10 cellular contexts compared by ENCODE assay signal in genomic region chr19:6238256-6238642, GRCh38. TPM values are rescaled to one million over a fixed set of nuclear protein-coding genes. Genes with fewer than 3 reads are reported as not detected.
A peak's percentile ranks its signal among the peaks of the same experiment; 100 is the strongest.
DNase-seq lines count a peak whose midpoint lies in the region; ATAC-seq, FAIRE-seq and TF ChIP-seq lines count a peak whose summit lies in the region.
"Had no signal": no experiment of that assay in that cellular context is flagged by ENCODE, and none has a peak within 500 bp of the region (broad histone marks: within the 10 kb centered on the region; RNA-seq: fewer than 3 reads in every experiment).

No MANE protein-coding gene starts in this region.

- H3K4me3 ChIP-seq in liver (ENCODE audit: low read depth in 1 of 3, low read length in 3 of 3) (no peak overlapping the region), HepG2 (replicated peaks in 1 of 3; ENCODE audit: insufficient read depth in 1 of 3, low read depth in 2 of 3, low read length in 3 of 3) (no peak overlapping the region), adipocyte (ENCODE audit: low read length) (peak overlapping the region; percentile 36), left lung (no peak overlapping the region), uterus (peak overlapping the region in 1 of 2 donors; percentile 9)

- no peak for DNase-seq in HepG2 (ENCODE audit: low spot score)
- DNase-seq in adipocyte (ENCODE audit: low read depth), result no peak
- DNase-seq in left lung, result no peak
- no peak for DNase-seq in uterus
- DNase-seq in hippocampal formation (lab: John Stamatoyannopoulos, UW), result no peak
- DNase-seq in D721Med (ENCODE audit: insufficient read length, low spot score), result no peak
- DNase-seq in NCI-H2171 (lab: John Stamatoyannopoulos, UW), result no peak
- DNase-seq: Caco-2 had no signal

- ATAC-seq in HepG2 (no peak), left lung (no peak)

- TF ChIP-seq POLR2A in HepG2 (IDR thresholded peaks at IDR 0.05; ENCODE audit: insufficient read depth in 1 of 2, low read depth in 2 of 2, low read length in 2 of 2) (no peak), uterus (IDR thresholded peaks at IDR 0.05) (no peak)

- BruUV-seq in HepG2 (replicated peaks; lab: Mats Ljungman, UMichigan), result no TSS peak

- H3K4me2 ChIP-seq in HepG2 (ENCODE audit: low read depth, low read length), result no peak overlapping the region

- H3K9ac ChIP-seq in liver (ENCODE audit: low read depth in 1 of 2, low read length in 2 of 2) (no peak overlapping the region), HepG2 (ENCODE audit: insufficient read depth, low read depth, low read length) (no peak overlapping the region), adipocyte (ENCODE audit: low read length) (peak overlapping the region; percentile 67)

- H2AFZ ChIP-seq in HepG2 (ENCODE audit: low read length), result no peak overlapping the region

- 79% methylated on average over 6 of the region's 6 CpGs for WGBS in liver
- WGBS in HepG2 (ENCODE audit: low lambda C conversion rate), result 95% methylated on average over 6 of the region's 6 CpGs

- intact Hi-C loops in HepG2 (cut with micrococcal nuclease; ENCODE audit: unreplicated experiment) (no loop called here), left lung (cut with DNase I) (no loop called here), uterus (cut with DNase I; ENCODE audit: low total_unique reads) (loop anchor here (5.0 kb wide), 1 partner anchor 34 kb away; no protein-coding TSS in a partner anchor)

- TF ChIP-seq CTCF in liver (IDR thresholded peaks at IDR 0.05; ENCODE audit: low read depth, low read length, missing input control) (peak; percentile 5), HepG2 (CRISPR knock-in tag; IDR thresholded peaks at IDR 0.05) (no peak), left lung (IDR thresholded peaks at IDR 0.05) (peak in 1 of 2 donors; percentile 32), uterus (IDR thresholded peaks at IDR 0.05) (peak in 1 of 4 experiments; percentile 5), D721Med (IDR thresholded peaks at IDR 0.05; ENCODE audit: insufficient read depth, missing control alignments) (no peak)

- TF ChIP-seq EP300 in HepG2 (IDR thresholded peaks at IDR 0.05; ENCODE audit: low read depth in 2 of 2, low read length in 2 of 2) (no peak), HepG2 (CRISPR knock-in tag; IDR thresholded peaks at IDR 0.05; ENCODE audit: borderline replicate concordance) (no peak)

- TF ChIP-seq RAD21 in liver (IDR thresholded peaks at IDR 0.05), result no peak
- no peak for TF ChIP-seq RAD21 in HepG2 (CRISPR knock-in tag; IDR thresholded peaks at IDR 0.05)

- POLR2A ChIA-PET in HepG2 (lab: Yijun Ruan, JAX), result no interaction called here

- H3K9me3 ChIP-seq in liver (ENCODE audit: control insufficient read depth in 4 of 4, low read length in 3 of 4) (no peaks in the 10 kb centered on the region), HepG2 (ENCODE audit: low read length) (no peaks in the 10 kb centered on the region), adipocyte (ENCODE audit: control insufficient read depth, low read length) (no peaks in the 10 kb centered on the region), left lung (no peaks in the 10 kb centered on the region), uterus (no peaks in the 10 kb centered on the region)
- H3K9me3 ChIP-seq: Caco-2 had no signal

- H3K4me1 ChIP-seq in liver (ENCODE audit: control insufficient read depth in 4 of 4, insufficient read depth in 4 of 4, low read length in 3 of 4) (peaks cover 18 to 58% (median 34%) of the 10 kb centered on the region in 4 donors), HepG2 (ENCODE audit: insufficient read depth, low read length) (peaks cover 36% of the 10 kb centered on the region), adipocyte (ENCODE audit: control insufficient read depth, insufficient read depth, low read length) (peaks cover 33% of the 10 kb centered on the region), left lung (peaks cover 47 to 94% of the 10 kb centered on the region in 2 donors), uterus (peaks cover 13 to 35% of the 10 kb centered on the region in 2 donors)
- H3K4me1 ChIP-seq: Caco-2 had no signal

- H3K36me3 ChIP-seq in liver (ENCODE audit: control insufficient read depth in 4 of 4, insufficient read depth in 3 of 4, low read depth in 1 of 4, low read length in 3 of 4), result peaks cover 0 to 3% (median under 1%) of the 10 kb centered on the region in 4 donors
- H3K36me3 ChIP-seq in HepG2 (replicated peaks in 1 of 2; ENCODE audit: control insufficient read depth in 1 of 2, insufficient read depth in 2 of 2, low read length in 2 of 2), result peaks cover 3 to 4% of the 10 kb centered on the region in 2 experiments; a peak in 2 of 5 replicates
- no peaks in the 10 kb centered on the region for H3K36me3 ChIP-seq in adipocyte (ENCODE audit: control insufficient read depth, insufficient read depth, low read length, severe bottlenecking)
- no peaks in the 10 kb centered on the region for H3K36me3 ChIP-seq in left lung
- H3K36me3 ChIP-seq in uterus, result no peaks in the 10 kb centered on the region

- CTCF ChIA-PET in HepG2 (lab: Yijun Ruan, JAX; ENCODE audit: low intra/inter-chr PET ratio, low total read pairs), result no interaction called here

- peaks cover 44% of the 10 kb centered on the region for H3K79me2 ChIP-seq in HepG2 (ENCODE audit: insufficient read depth, low read length)

- H3K27ac ChIP-seq in liver (ENCODE audit: low read depth in 1 of 2, low read length in 2 of 2) (no peak overlapping the region), HepG2 (ENCODE audit: extremely low read length, insufficient read depth, low read length) (no peak overlapping the region), left lung (peak overlapping the region; percentile 62 to 66), uterus (peak overlapping the region; percentile 79 to 90)
- H3K27ac ChIP-seq: HL-60 had no signal

- FAIRE-seq in HepG2 (lab: Jason Lieb, UNC) (no peak), D721Med (lab: Jason Lieb, UNC) (no peak)

- peaks cover 8% of the 10 kb centered on the region for H4K20me1 ChIP-seq in HepG2 (ENCODE audit: insufficient read depth, low read length)

- in situ Hi-C loops in HepG2 (cut with HindIII; ENCODE audit: extremely low pct_ligation_motif_present, low pct_unique_long_range_greater_than_20kb), result no loop called here

- H3K27me3 ChIP-seq in liver (ENCODE audit: control insufficient read depth in 4 of 4, insufficient read depth in 4 of 4, low read length in 3 of 4), result no peaks in the 10 kb centered on the region
- no peaks in the 10 kb centered on the region for H3K27me3 ChIP-seq in HepG2 (ENCODE audit: control insufficient read depth in 1 of 2, insufficient read depth in 2 of 2, low read length in 2 of 2)
- no peaks in the 10 kb centered on the region for H3K27me3 ChIP-seq in adipocyte (replicated peaks; ENCODE audit: control insufficient read depth, insufficient read depth, low read length)
- no peaks in the 10 kb centered on the region for H3K27me3 ChIP-seq in left lung
- H3K27me3 ChIP-seq in uterus, result no peaks in the 10 kb centered on the region

TF ChIP-seq in liver, 16 proteins besides CTCF, POLR2A, EP300 and RAD21:
- TF ChIP-seq TAF1 (conservative IDR thresholded peaks at IDR 0.05) (no peak), NR2F2 (IDR thresholded peaks at IDR 0.05) (no peak), EGR1 (IDR thresholded peaks at IDR 0.05; ENCODE audit: low read depth in 2 of 2) (no peak)

TF ChIP-seq in HepG2, 621 proteins besides CTCF, POLR2A, EP300 and RAD21 (continues in another document):
- TF ChIP-seq GABPA (IDR thresholded peaks at IDR 0.05; ENCODE audit: low read depth, low read length) (no peak), GABPA (CRISPR knock-in tag; IDR thresholded peaks at IDR 0.05; ENCODE audit: low read depth) (no peak), ZNF563 (CRISPR knock-in tag; IDR thresholded peaks at IDR 0.05) (no peak), ZNF431 (CRISPR knock-in tag; IDR thresholded peaks at IDR 0.05; ENCODE audit: borderline replicate concordance, low read depth) (no peak), ZNF121 (CRISPR knock-in tag; IDR thresholded peaks at IDR 0.05) (no peak), JUND (CRISPR knock-in tag; IDR thresholded peaks at IDR 0.05) (no peak), ZNF180 (CRISPR knock-in tag; IDR thresholded peaks at IDR 0.05; ENCODE audit: borderline replicate concordance, low read depth) (no peak)

RNA-seq across cellular contexts. Expression of gene MLLT1, which starts 41.5 kb away (rescaled TPM):
- total RNA-seq in liver (1 to 10 TPM; 2.1 to 6.9 TPM), HepG2 (2016; rRNA removed; fragmentation: Illumina TruSeq; extraction: Trizol) (11.6 and 12.2 TPM in 2 replicates), left lung (10 to 100 TPM; 69.3 to 71.3 TPM), uterus (100 to 1,000 TPM in 1 of 4 donors, 10 to 100 TPM in 2, 1 to 10 TPM in 1; 5.9 to 103 (median 13.3) TPM)
- polyA plus RNA-seq in liver (10 to 100 TPM in 1 of 2 donors, 1 to 10 TPM in 1; 7.7 to 15.6 TPM), HepG2 (2011; rRNA removed) (11.7 and 12.7 TPM in 2 replicates)
- 8.6 and 9.6 TPM in 2 replicates for total RNA-seq in HepG2 (2016; cell fraction: cytosol; rRNA removed; fragmentation: Illumina TruSeq; extraction: Trizol; ENCODE audit: low read depth)
- total RNA-seq in HepG2 (2016; cell fraction: insoluble cytoplasmic fraction; rRNA removed; fragmentation: Illumina TruSeq; extraction: Trizol), result 9.5 and 12.5 TPM in 2 replicates
- total RNA-seq in HepG2 (2016; cell fraction: membrane; rRNA removed; fragmentation: Illumina TruSeq; extraction: Trizol), result 12.7 and 15.3 TPM in 2 replicates
- total RNA-seq in HepG2 (2016; cell fraction: nucleus; rRNA removed; fragmentation: Illumina TruSeq; extraction: Trizol), result 8.8 and 10.0 TPM in 2 replicates
- polyA plus RNA-seq in HepG2 (2011; cell fraction: cytosol; rRNA removed), result 7.4 and 11.8 TPM in 2 replicates
- 27.2 and 40.6 TPM in 2 replicates for polyA plus RNA-seq in HepG2 (2011; cell fraction: nucleus; rRNA removed)
- 11.3 and 13.5 TPM in 2 replicates for polyA plus RNA-seq in HepG2 (2012)
- 4.7 and 6.0 TPM in 2 replicates for polyA plus RNA-seq in HepG2 (2016; cell fraction: cytosol; fragmentation: Illumina TruSeq; extraction: Trizol; ENCODE audit: low read depth)
- 21.6 and 27.3 TPM in 2 replicates for polyA plus RNA-seq in HepG2 (2016; cell fraction: insoluble cytoplasmic fraction; fragmentation: Illumina TruSeq; extraction: Trizol; ENCODE audit: low read depth)
- polyA plus RNA-seq in HepG2 (2016; cell fraction: membrane; fragmentation: Illumina TruSeq; extraction: Trizol; ENCODE audit: low read depth), result 15.1 and 15.5 TPM in 2 replicates
- 29.9 and 38.7 TPM in 2 replicates for polyA plus RNA-seq in HepG2 (2016; cell fraction: nucleus; fragmentation: Illumina TruSeq; extraction: Trizol; ENCODE audit: insufficient read depth, low read depth)
- 22.8 and 26.1 TPM in 2 replicates for polyA minus RNA-seq in HepG2 (2011; rRNA and poly(A)+ RNA removed; ENCODE audit: low replicate concordance)
- polyA minus RNA-seq in HepG2 (2011; cell fraction: cytosol; rRNA and poly(A)+ RNA removed), result 20.7 and 22.7 TPM in 2 replicates
- 5.4 and 5.6 TPM in 2 replicates for polyA minus RNA-seq in HepG2 (2011; cell fraction: nucleus; rRNA and poly(A)+ RNA removed)

Comparison
In these comparisons a context has a peak if more than half of its experiments do, and no peak if none do; other contexts are left out.
1. H3K27ac ChIP-seq: peak in left lung (2 of 2) and uterus (2 of 2); none in liver (0 of 2) and HepG2 (single experiment).